Comparison of ENCODE assay signal across 22 cellular contexts in genomic region chr5:61964199-61964598, GRCh38.
DNase-seq lines count a peak whose midpoint lies in the region; ATAC-seq, FAIRE-seq and TF ChIP-seq lines count a peak whose summit lies in the region.
"Had no signal": no experiment of that assay in that cellular context is flagged by ENCODE, and none has a peak within 500 bp of the region (broad histone marks: within the 10 kb centered on the region; RNA-seq: fewer than 3 reads in every experiment).

No MANE protein-coding gene starts in this region.

- H3K4me1 Mint-ChIP-seq in T-cell, result no peaks in the 10 kb centered on the region

- TF ChIP-seq POLR2A in GM12892 (IDR thresholded peaks at IDR 0.05; ENCODE audit: low read depth, low read length), result no peak

- POLR2A ChIA-PET in AG04449 (lab: Yijun Ruan, JAX), result no interaction called here
- POLR2A ChIA-PET in T-cell (lab: Charles Lee), result no interaction called here

- CTCF ChIA-PET in AG04449 (lab: Yijun Ruan, JAX) (no interaction called here), T-cell (lab: Charles Lee) (no interaction called here)

- DNase-seq in AG04449 (ENCODE audit: low read depth, low spot score), result peak; percentile 5
- peak; percentile 86 for DNase-seq in HT1080 (ENCODE audit: low read depth)
- DNase-seq in astrocyte of the spinal cord (ENCODE audit: low read depth, low spot score), result peak; percentile 51
- peak; percentile 21 for DNase-seq in iris pigment epithelial cell (ENCODE audit: low read depth)
- no peak for DNase-seq in T-cell
- no peak for DNase-seq in NCI-H1694 treated with DMSO at 0.1 percent for 48 hours (lab: John Stamatoyannopoulos, UW)
- no peak for DNase-seq in GM12892 (ENCODE audit: insufficient read length)
- DNase-seq: cerebellar nuclear complex, DND-41, foreskin melanocyte, KBM-7, left ventricle myocardium inferior, NCI-H1092 treated with DMSO at 0.1 percent for 48 hours, NCI-H2107, NCI-H69, stomach, T-helper 9 cell, upper lobe of left lung had no signal

- no peak for FAIRE-seq in GM12892 (lab: Jason Lieb, UNC)

- H3K27me3 Mint-ChIP-seq in T-cell, result peaks cover 0 to 3% of the 10 kb centered on the region in 2 donors

- ATAC-seq in T-cell (replicated peaks in 1 of 4), result no peak
- ATAC-seq in GM18861 (IDR thresholded peaks at IDR 0.05; ENCODE audit: unreplicated experiment), result no peak
- ATAC-seq: activated CD4-positive, CD25-positive, alpha-beta regulatory T cell treated with anti-CD3 and anti-CD28 coated beads, Interleukin-2, amount 50 U/mL, for 24 hours had no signal

- no peaks in the 10 kb centered on the region for H3K36me3 Mint-ChIP-seq in T-cell

- no peak overlapping the region for H3K4me3 ChIP-seq in AG04449 (ENCODE audit: low read depth, low read length)
- H3K4me3 ChIP-seq in astrocyte of the spinal cord (ENCODE audit: low read depth, low read length), result no peak overlapping the region
- H3K4me3 ChIP-seq: HAP-1, left ventricle myocardium inferior, stomach, upper lobe of left lung had no signal

- peaks cover 0 to 4% (median 0%) of the 10 kb centered on the region in 3 donors for H3K9me3 Mint-ChIP-seq in T-cell
- H3K9me3 Mint-ChIP-seq: activated T-helper 2 cell treated with anti-CD3 and anti-CD28 coated beads, Interferon-gamma antibody, Interleukin-2, Interleukin-4, amounts not matched to agents 10 μg/mL and 5 μg/mL and 100 μg/mL, durations not matched to agents 14 hours and 24 hours and 36 hours had no signal

- no peak overlapping the region for H3K4me3 Mint-ChIP-seq in T-cell

- H3K27ac Mint-ChIP-seq in T-cell, result no peak overlapping the region
- H3K27ac Mint-ChIP-seq: activated T-helper 2 cell treated with anti-CD3 and anti-CD28 coated beads, Interferon-gamma antibody, Interleukin-2, Interleukin-4, amounts not matched to agents 10 μg/mL and 5 μg/mL and 100 μg/mL, durations not matched to agents 14 hours and 24 hours and 36 hours had no signal

- no peak for TF ChIP-seq CTCF in AG04449 (IDR thresholded peaks at IDR 0.05; ENCODE audit: insufficient read depth, low read length, missing control alignments)
- TF ChIP-seq CTCF in astrocyte of the spinal cord (IDR thresholded peaks at IDR 0.05; ENCODE audit: low read depth, low read length), result no peak

- in situ Hi-C loops in astrocyte of the spinal cord (cut with HindIII; ENCODE audit: low sequenced_read_pairs), result no loop called here

Comparison
In these comparisons a context has a peak if more than half of its experiments do, and no peak if none do; other contexts are left out.
1. DNase-seq: peak in AG04449 (single experiment), HT1080 (single experiment), astrocyte of the spinal cord (single experiment) and iris pigment epithelial cell (single experiment); none in T-cell (0 of 34), NCI-H1694 treated with DMSO at 0.1 percent for 48 hours (single experiment) and GM12892 (single experiment).